In genomic region chr5:56985941-56986630, GRCh38 we compare ENCODE assay signal across 12 cellular contexts.
DNase-seq lines count a peak whose midpoint lies in the region; ATAC-seq lines count a peak whose summit lies in the region.
"Had no signal": no experiment of that assay in that cellular context is flagged by ENCODE, and none has a peak within 500 bp of the region (broad histone marks: within the 10 kb centered on the region; RNA-seq: fewer than 3 reads in every experiment).

No MANE protein-coding gene starts in this region.

- H3K9me3 Mint-ChIP-seq in stimulated activated effector memory CD8-positive, alpha-beta T cell treated with anti-CD3 and anti-CD28 coated beads, Interleukin-12 subunit alpha, Interleukin-12 subunit beta, amount 100 ng/mL, for 72 hours = no peaks in the 10 kb centered on the region

- DNase-seq in NOMO-1 treated with DMSO at 0.1 percent for 48 hours (lab: John Stamatoyannopoulos, UW; ENCODE audit: unreplicated experiment) = peak; percentile 84
- DNase-seq in stimulated activated effector memory CD8-positive, alpha-beta T cell treated with anti-CD3 and anti-CD28 coated beads, Interleukin-12 subunit alpha, Interleukin-12 subunit beta, amount 100 ng/mL, for 72 hours (ENCODE audit: low spot score in 2 of 2) = no peak
- DNase-seq in central memory CD4-positive, alpha-beta T cell = no peak
- no peak for DNase-seq in NCI-H446 treated with DMSO at 0.1 percent for 48 hours (lab: John Stamatoyannopoulos, UW)
- no peak for DNase-seq in DMS 273 (lab: John Stamatoyannopoulos, UW; ENCODE audit: unreplicated experiment)
- DNase-seq in stimulated activated CD4-positive, alpha-beta T cell treated with anti-CD3 and anti-CD28 coated beads, Interleukin-4, amount 100 ng/mL, for 24 hours = no peak
- DNase-seq: activated gamma-delta T cell treated with Interleukin-2 at 50 U/mL for 16 hours, DND-41, NCI-H1694 had no signal

- peak; percentile 68 for ATAC-seq in GM19351 (IDR thresholded peaks at IDR 0.05; ENCODE audit: unreplicated experiment)
- peak; percentile 41 for ATAC-seq in HG02938 (IDR thresholded peaks at IDR 0.05; ENCODE audit: unreplicated experiment)
- peak; percentile 39 for ATAC-seq in stimulated activated effector memory CD8-positive, alpha-beta T cell treated with anti-CD3 and anti-CD28 coated beads, Interleukin-12 subunit alpha, Interleukin-12 subunit beta, amount 100 ng/mL, for 72 hours
- ATAC-seq: stimulated activated naive CD8-positive, alpha-beta T cell treated with anti-CD3 and anti-CD28 coated beads, Interleukin-15, Interleukin-2, amounts not matched to agents 100 U/mL and 50 U/mL, for 24 hours had no signal

- H3K4me1 Mint-ChIP-seq in stimulated activated effector memory CD8-positive, alpha-beta T cell treated with anti-CD3 and anti-CD28 coated beads, Interleukin-12 subunit alpha, Interleukin-12 subunit beta, amount 100 ng/mL, for 72 hours = peaks cover 20% of the 10 kb centered on the region

- H3K4me3 Mint-ChIP-seq in stimulated activated effector memory CD8-positive, alpha-beta T cell treated with anti-CD3 and anti-CD28 coated beads, Interleukin-12 subunit alpha, Interleukin-12 subunit beta, amount 100 ng/mL, for 72 hours = no peak overlapping the region

- no peak overlapping the region for H3K27ac Mint-ChIP-seq in stimulated activated effector memory CD8-positive, alpha-beta T cell treated with anti-CD3 and anti-CD28 coated beads, Interleukin-12 subunit alpha, Interleukin-12 subunit beta, amount 100 ng/mL, for 72 hours

- H3K36me3 Mint-ChIP-seq in stimulated activated effector memory CD8-positive, alpha-beta T cell treated with anti-CD3 and anti-CD28 coated beads, Interleukin-12 subunit alpha, Interleukin-12 subunit beta, amount 100 ng/mL, for 72 hours = no peaks in the 10 kb centered on the region
